15 cellular contexts compared by ENCODE assay signal in genomic region chr2:241007880-241008710, GRCh38. TPM values are rescaled to one million over a fixed set of nuclear protein-coding genes. Genes with fewer than 3 reads are reported as not detected.
DNase-seq lines count a peak whose midpoint lies in the region; ATAC-seq, FAIRE-seq and TF ChIP-seq lines count a peak whose summit lies in the region.
"Had no signal": no experiment of that assay in that cellular context is flagged by ENCODE, and none has a peak within 500 bp of the region (broad histone marks: within the 10 kb centered on the region; RNA-seq: fewer than 3 reads in every experiment).

No MANE protein-coding gene starts in this region.

- H2AK5ac ChIP-seq in mesendoderm (ENCODE audit: low read length) = peak overlapping the region; percentile 80

- no peaks in the 10 kb centered on the region for H3K79me2 ChIP-seq in mesendoderm (ENCODE audit: control insufficient read depth, insufficient read depth, low read length)

- H2BK5ac ChIP-seq in mesendoderm (ENCODE audit: low read length) = no peak overlapping the region

- H3K36me3 Mint-ChIP-seq in immature natural killer cell = peaks cover 0 to 5% (median 3%) of the 10 kb centered on the region in 3 donors

- no peak overlapping the region for H4K5ac ChIP-seq in mesendoderm (ENCODE audit: low read length)

- H3K27ac ChIP-seq in coronary artery (no peak overlapping the region), mesendoderm (ENCODE audit: low read depth, low read length) (no peak overlapping the region)
- H3K27ac ChIP-seq: left lung, neutrophil had no signal

- no peak overlapping the region for H3K4me2 ChIP-seq in mesendoderm (ENCODE audit: low read length)

- H3K79me1 ChIP-seq in mesendoderm (ENCODE audit: low read length) = no peaks in the 10 kb centered on the region

- H2BK120ac ChIP-seq in mesendoderm (ENCODE audit: low read depth, low read length) = no peak overlapping the region

- ATAC-seq in HG02970 (IDR thresholded peaks at IDR 0.05; ENCODE audit: low FRiP score, unreplicated experiment) = no peak

- no peak overlapping the region for H3K4me3 Mint-ChIP-seq in immature natural killer cell

- no peak overlapping the region for H3K18ac ChIP-seq in mesendoderm (ENCODE audit: low read length)

- H3K4me3 ChIP-seq in coronary artery (no peak overlapping the region), mesendoderm (ENCODE audit: low read length) (no peak overlapping the region)
- H3K4me3 ChIP-seq: left lung had no signal

- no peak overlapping the region for H3K27ac Mint-ChIP-seq in immature natural killer cell

- peaks cover 8% of the 10 kb centered on the region for H3K4me1 ChIP-seq in mesendoderm (ENCODE audit: control insufficient read depth, low read depth, low read length)

- H3K36me3 ChIP-seq in mesendoderm (ENCODE audit: control insufficient read depth, insufficient read depth, low read length) = no peaks in the 10 kb centered on the region
- H3K36me3 ChIP-seq: neutrophil had no signal

- no CpG with 5 or more reads among the region's 20 CpGs for WGBS in mesendoderm (ENCODE audit: extremely low coverage, insufficient coverage, low lambda C conversion rate)

- peaks cover 0 to 2% of the 10 kb centered on the region in 2 donors for H3K4me1 Mint-ChIP-seq in immature natural killer cell

- no peak overlapping the region for H3K9ac ChIP-seq in mesendoderm (ENCODE audit: low read length)

- peaks cover 2 to 10% (median 5%) of the 10 kb centered on the region in 3 donors for H3K27me3 Mint-ChIP-seq in immature natural killer cell (ENCODE audit: low read depth in 3 of 3)

- no peaks in the 10 kb centered on the region for H3K27me3 ChIP-seq in mesendoderm (ENCODE audit: insufficient read depth, low read length, poor library complexity)
- H3K27me3 ChIP-seq: left lung had no signal

- no peak overlapping the region for H4K8ac ChIP-seq in mesendoderm (ENCODE audit: low read depth, low read length)

- no peak overlapping the region for H3K4ac ChIP-seq in mesendoderm (ENCODE audit: low read depth, low read length)

- H2BK15ac ChIP-seq in mesendoderm (replicated peaks; ENCODE audit: low read depth) = no peak overlapping the region

- FAIRE-seq in RCC 7860 (lab: Jason Lieb, UNC) = no peak
- FAIRE-seq: endothelial cell of umbilical vein, HTR-8/SVneo had no signal

- peaks cover 4 to 28% (median 19%) of the 10 kb centered on the region in 6 donors for H3K9me3 Mint-ChIP-seq in immature natural killer cell

- H3K23ac ChIP-seq in mesendoderm (ENCODE audit: low read length) = no peak overlapping the region

- H3K56ac ChIP-seq in mesendoderm (ENCODE audit: low read length) = peak overlapping the region; percentile 57

- no peak for TF ChIP-seq CTCF in coronary artery (IDR thresholded peaks at IDR 0.05)

- peak; percentile 7 for DNase-seq in activated naive CD4-positive, alpha-beta T cell treated with anti-CD3 and anti-CD28 coated beads, Interleukin-2, amount 50 U/mL, for 16 hours
- DNase-seq in activated naive CD4-positive, alpha-beta T cell treated with Interleukin-2 at 50 U/mL for 16 hours = no peak
- peak; percentile 66 for DNase-seq in coronary artery (ENCODE audit: low spot score)
- no peak for DNase-seq in mesendoderm
- peak; percentile 41 for DNase-seq in ureter (ENCODE audit: low spot score)
- no peak for DNase-seq in immature natural killer cell
- DNase-seq in RCC 7860 (ENCODE audit: low spot score) = no peak
- DNase-seq: activated CD4-positive, alpha-beta T cell treated with anti-CD3 and anti-CD28 coated beads for 4 hours; activated gamma-delta T cell; left lung; stimulated activated CD4-positive, alpha-beta T cell treated with anti-CD3 and anti-CD28 coated beads, Interleukin-15, amount 100 ng/mL, for 24 hours had no signal

RNA-seq across cellular contexts. Expression of gene SNED1, which starts 9.7 kb away (rescaled TPM):
- polyA plus RNA-seq in mesendoderm (2013, experiment 1 of 2) = 0.17 TPM
- polyA plus RNA-seq in mesendoderm (2013, experiment 2 of 2) = 0.21 TPM
- 41.8 TPM for total RNA-seq in ureter
- polyA plus RNA-seq in immature natural killer cell = under 1 TPM in 2 of 3 donors, not detected in 1; 0.24 to 0.56 TPM

Comparison
In these comparisons a context has a peak if more than half of its experiments do, and no peak if none do; other contexts are left out.
1. DNase-seq: peak in activated naive CD4-positive, alpha-beta T cell treated with anti-CD3 and anti-CD28 coated beads, Interleukin-2, amount 50 U/mL, for 16 hours (single experiment), coronary artery (single experiment) and ureter (single experiment); none in activated naive CD4-positive, alpha-beta T cell treated with Interleukin-2 at 50 U/mL for 16 hours (single experiment), mesendoderm (single experiment), immature natural killer cell (0 of 3) and RCC 7860 (single experiment).